In the genomic region with DNA sequence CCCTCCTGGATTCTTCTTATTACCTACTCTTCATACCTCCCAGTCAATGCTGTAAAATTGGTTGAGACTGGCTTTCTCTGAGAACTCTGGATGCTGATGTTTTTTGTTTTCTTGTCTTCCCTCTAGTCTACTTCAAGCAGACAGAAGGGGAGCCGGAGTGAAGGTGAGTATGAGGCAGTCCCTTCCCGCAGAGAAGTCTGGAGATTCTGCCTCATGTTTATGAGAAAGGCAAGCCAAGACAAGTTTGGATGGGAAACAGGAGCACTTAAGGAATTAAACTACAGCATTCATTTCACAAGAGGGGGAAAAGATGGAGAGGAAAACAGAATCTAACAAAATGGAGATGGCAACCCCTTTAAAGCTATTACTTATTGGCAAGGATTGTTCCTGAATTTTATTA, we compare ENCODE assay signal across 14 cellular contexts.
DNase-seq lines count a peak whose midpoint lies in the region; ATAC-seq and TF ChIP-seq lines count a peak whose summit lies in the region.
"Had no signal": no experiment of that assay in that cellular context is flagged by ENCODE, and none has a peak within 500 bp of the region (broad histone marks: within the 10 kb centered on the region; RNA-seq: fewer than 3 reads in every experiment).

No MANE protein-coding gene starts in this region.

- intact Hi-C loops in mammary epithelial cell (cut with micrococcal nuclease), result no loop called here

- peak overlapping the region; percentile 72 for H3K4me2 ChIP-seq in mammary epithelial cell (ENCODE audit: insufficient read depth, low read depth, low read length)

- no peaks in the 10 kb centered on the region for H3K36me3 ChIP-seq in mammary epithelial cell (ENCODE audit: insufficient read depth, low read length)

- dilution Hi-C loops in mammary epithelial cell (cut with HindIII; ENCODE audit: low sequenced_read_pairs), result no loop called here

- H3K4me3 ChIP-seq in mammary epithelial cell (replicated peaks in 1 of 3; ENCODE audit: insufficient read depth in 1 of 3, low read depth in 2 of 3, low read length in 3 of 3), result no peak overlapping the region

- CTCF ChIA-PET in mammary epithelial cell (lab: Charles Lee; ENCODE audit: low non-redundant PET), result no interaction called here

- H3K4me1 Mint-ChIP-seq in glutamatergic neuron (ENCODE audit: low read depth, unreplicated experiment), result peaks cover 8% of the 10 kb centered on the region

- WGBS in mammary epithelial cell (ENCODE audit: low coverage, missing lambda C conversion rate), result 0% methylated on average over 2 of the region's 2 CpGs

- no peaks in the 10 kb centered on the region for H3K36me3 Mint-ChIP-seq in glutamatergic neuron (ENCODE audit: unreplicated experiment)
- H3K36me3 Mint-ChIP-seq: CD14-positive monocyte had no signal

- peak overlapping the region; percentile 25 for H3K27ac ChIP-seq in mammary epithelial cell (ENCODE audit: insufficient read depth, low read depth, low read length)

- no peaks in the 10 kb centered on the region for H3K9me3 ChIP-seq in mammary epithelial cell (replicated peaks; ENCODE audit: insufficient read depth, low read length)

- peak overlapping the region; percentile 28 for H3K27ac Mint-ChIP-seq in glutamatergic neuron (ENCODE audit: unreplicated experiment)

- TF ChIP-seq CTCF in mammary epithelial cell (conservative IDR thresholded peaks at IDR 0.05 in 1 of 2, IDR thresholded peaks at IDR 0.05 in 1 of 2; ENCODE audit: extremely low read depth in 1 of 2, insufficient read depth in 1 of 2, low read depth in 1 of 2, low read length in 2 of 2) (no peak), glutamatergic neuron (IDR thresholded peaks at IDR 0.05; ENCODE audit: partially characterized antibody, unreplicated experiment) (no peak)

- H3K27me3 ChIP-seq in mammary epithelial cell (ENCODE audit: insufficient read depth, low read length), result no peaks in the 10 kb centered on the region

- no peak for ATAC-seq in HG03469 (IDR thresholded peaks at IDR 0.05; ENCODE audit: unreplicated experiment)
- ATAC-seq in HG02973 (IDR thresholded peaks at IDR 0.05; ENCODE audit: unreplicated experiment), result no peak
- ATAC-seq: Right ventricle myocardium inferior had no signal

- H3K9me3 Mint-ChIP-seq in glutamatergic neuron (ENCODE audit: unreplicated experiment), result peaks cover 9% of the 10 kb centered on the region

- H3K4me1 ChIP-seq in mammary epithelial cell (ENCODE audit: insufficient read depth, low read length), result peaks cover 18% of the 10 kb centered on the region

- no peak overlapping the region for H3K4me3 Mint-ChIP-seq in glutamatergic neuron (ENCODE audit: unreplicated experiment)
- H3K4me3 Mint-ChIP-seq: CD14-positive monocyte had no signal

- BruUV-seq in mammary epithelial cell (replicated peaks; lab: Mats Ljungman, UMichigan), result no TSS peak

- no peak overlapping the region for H3K9ac ChIP-seq in mammary epithelial cell (ENCODE audit: insufficient read depth, low read length)

- H4K20me1 ChIP-seq in mammary epithelial cell (ENCODE audit: insufficient read depth, low read length), result no peaks in the 10 kb centered on the region

- in situ Hi-C loops in mammary epithelial cell (cut with MboI; ENCODE audit: low sequenced_read_pairs in 2 of 2), result no loop called here

- peak; percentile 37 for DNase-seq in HPDE6-E6E7 (ENCODE audit: extremely low spot score)
- DNase-seq in NCI-H2227 (lab: John Stamatoyannopoulos, UW; ENCODE audit: unreplicated experiment), result peak; percentile 2
- DNase-seq in mammary epithelial cell, result peak; percentile 78
- DNase-seq in glutamatergic neuron, result no peak
- no peak for DNase-seq in EL
- DNase-seq in HuH-7 (ENCODE audit: low spot score), result no peak
- DNase-seq: DMS153, H7, NCI-H2029 treated with DMSO at 0.1 percent for 48 hours, NCI-H774 had no signal

- H3K79me2 ChIP-seq in mammary epithelial cell (ENCODE audit: insufficient read depth, low read length), result no peaks in the 10 kb centered on the region

- H3K27me3 Mint-ChIP-seq in glutamatergic neuron (ENCODE audit: unreplicated experiment), result peaks cover 2% of the 10 kb centered on the region

- H2AFZ ChIP-seq in mammary epithelial cell (ENCODE audit: low read depth, low read length), result peak overlapping the region; percentile 86

Comparison
In these comparisons a context has a peak if more than half of its experiments do, and no peak if none do; other contexts are left out.
1. DNase-seq: peak in HPDE6-E6E7 (single experiment), NCI-H2227 (single experiment) and mammary epithelial cell (single experiment); none in glutamatergic neuron (single experiment), EL (single experiment) and HuH-7 (single experiment).